In the genomic region with DNA sequence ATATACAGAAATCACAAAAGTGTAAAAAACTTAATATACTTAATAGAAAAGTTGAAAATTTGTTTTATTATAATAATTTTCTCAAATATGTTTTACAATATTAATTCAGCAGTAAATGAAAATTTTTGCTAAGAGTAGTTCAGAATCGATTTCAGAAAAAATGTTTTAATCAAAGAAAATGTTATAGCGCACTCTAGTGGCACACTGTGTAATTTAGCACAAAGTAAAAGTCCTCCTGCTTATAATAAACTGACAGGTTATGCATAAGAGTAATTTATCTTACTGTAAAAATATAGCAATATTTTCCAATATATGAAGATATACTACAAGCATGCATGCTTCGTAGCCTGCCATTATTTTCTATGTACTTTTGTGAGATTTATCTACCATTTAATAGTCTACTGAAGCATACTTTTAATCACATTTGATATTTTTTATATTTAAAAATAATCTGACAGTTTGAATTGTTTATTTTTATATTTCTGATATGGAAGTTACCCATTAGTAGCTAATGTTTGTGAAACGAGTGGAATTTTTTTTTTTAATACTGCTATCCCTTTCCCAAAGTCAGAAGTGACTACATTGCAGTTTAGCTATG, we compare ENCODE assay signal across 8 cellular contexts.
DNase-seq lines count a peak whose midpoint lies in the region; ATAC-seq and TF ChIP-seq lines count a peak whose summit lies in the region.

No MANE protein-coding gene starts in this region.

- H3K27ac ChIP-seq in HL-60 (replicated peaks) (no peak overlapping the region), left lung (no peak overlapping the region)

- peaks cover 9% of the 10 kb centered on the region for H3K9me3 Mint-ChIP-seq in mesothelial cell of epicardium

- H3K27me3 ChIP-seq in HL-60 (ENCODE audit: insufficient read depth, poor library complexity, severe bottlenecking) = no peaks in the 10 kb centered on the region
- H3K27me3 ChIP-seq in left lung = no peaks in the 10 kb centered on the region

- no peak overlapping the region for H3K4me3 Mint-ChIP-seq in mesothelial cell of epicardium

- no peak overlapping the region for H3K27ac Mint-ChIP-seq in mesothelial cell of epicardium

- in situ Hi-C loops in astrocyte of the cerebellum (cut with HindIII; ENCODE audit: low sequenced_read_pairs) = no loop called here

- H3K4me1 Mint-ChIP-seq in mesothelial cell of epicardium = no peaks in the 10 kb centered on the region

- intact Hi-C loops in left lung (cut with DNase I) = no loop called here

- H3K36me3 Mint-ChIP-seq in mesothelial cell of epicardium = no peaks in the 10 kb centered on the region

- H3K4me1 ChIP-seq in left lung = no peaks in the 10 kb centered on the region

- H3K9me3 ChIP-seq in left lung = no peaks in the 10 kb centered on the region

- H3K4me3 ChIP-seq in HL-60 (replicated peaks; ENCODE audit: insufficient read depth, low read length) (no peak overlapping the region), astrocyte of the cerebellum (ENCODE audit: low read depth, low read length) (no peak overlapping the region), left lung (no peak overlapping the region)

- no peak for ATAC-seq in left lung
- no peak for ATAC-seq in HG02981 (IDR thresholded peaks at IDR 0.05; ENCODE audit: unreplicated experiment)

- no peaks in the 10 kb centered on the region for H3K36me3 ChIP-seq in left lung

- peak; percentile 0 for DNase-seq in EH (ENCODE audit: low read depth)
- DNase-seq in HL-60 (ENCODE audit: low read depth in 1 of 2, low spot score in 1 of 2) = no peak
- peak; percentile 20 for DNase-seq in astrocyte of the cerebellum (ENCODE audit: low read depth)
- no peak for DNase-seq in mesothelial cell of epicardium (ENCODE audit: low spot score in 2 of 2, unreplicated experiment in 2 of 2)
- no peak for DNase-seq in left lung
- DNase-seq in mucosa of gallbladder (ENCODE audit: low spot score) = no peak
- DNase-seq in stimulated activated naive CD4-positive, alpha-beta T cell (lab: John Stamatoyannopoulos, UW) = no peak

- no peaks in the 10 kb centered on the region for H3K27me3 Mint-ChIP-seq in mesothelial cell of epicardium (ENCODE audit: low read depth)

- peak; percentile 11 for TF ChIP-seq CTCF in HL-60 (IDR thresholded peaks at IDR 0.05; ENCODE audit: insufficient read depth, low read length)
- peak; percentile 37 for TF ChIP-seq CTCF in astrocyte of the cerebellum (IDR thresholded peaks at IDR 0.05; ENCODE audit: low read depth, low read length, missing control alignments)
- TF ChIP-seq CTCF in mesothelial cell of epicardium (IDR thresholded peaks at IDR 0.05; ENCODE audit: unreplicated experiment) = peak; percentile 72
- TF ChIP-seq CTCF in left lung (IDR thresholded peaks at IDR 0.05) = peak in 1 of 2 donors; percentile 77

Comparison
In these comparisons a context has a peak if more than half of its experiments do, and no peak if none do; other contexts are left out.
1. DNase-seq: peak in EH (single experiment) and astrocyte of the cerebellum (single experiment); none in HL-60 (0 of 2), mesothelial cell of epicardium (0 of 2), left lung (0 of 2), mucosa of gallbladder (single experiment) and stimulated activated naive CD4-positive, alpha-beta T cell (0 of 6).